In genomic region chr13:98026457-98026857, GRCh38 we compare ENCODE assay signal across 1 cellular context.
TF ChIP-seq lines count a peak whose summit lies in the region.

No MANE protein-coding gene starts in this region.

TF ChIP-seq in HepG2, 621 proteins besides CTCF, POLR2A, EP300 and RAD21 (continued from another document and continues in another):
- TF ChIP-seq ZNF609 (CRISPR knock-in tag; IDR thresholded peaks at IDR 0.05; ENCODE audit: borderline replicate concordance) (peak; percentile 88), AHDC1 (CRISPR knock-in tag; IDR thresholded peaks at IDR 0.05; ENCODE audit: borderline replicate concordance) (peak; percentile 89; the same call in 1 of the 2 replicates), CENPT (CRISPR knock-in tag; IDR thresholded peaks at IDR 0.05; ENCODE audit: low read depth) (no peak), PATZ1 (CRISPR knock-in tag; IDR thresholded peaks at IDR 0.05) (peak; percentile 87), KDM1A (CRISPR knock-in tag; IDR thresholded peaks at IDR 0.05) (peak; percentile 57; the same call in 1 of the 2 replicates), ZNF670 (CRISPR knock-in tag; IDR thresholded peaks at IDR 0.05; ENCODE audit: borderline replicate concordance) (peak; percentile 69; the same call in 1 of the 2 replicates), STAT6 (CRISPR knock-in tag; IDR thresholded peaks at IDR 0.05; ENCODE audit: borderline replicate concordance) (0 out of 2 replicates have a peak, but pooled peaks have one; percentile 33), ZNF337 (CRISPR knock-in tag; IDR thresholded peaks at IDR 0.05; ENCODE audit: borderline replicate concordance, low read depth) (no peak), ZNF484 (CRISPR knock-in tag; IDR thresholded peaks at IDR 0.05; ENCODE audit: borderline replicate concordance, low read depth) (no peak), ZNF639 (CRISPR knock-in tag; conservative IDR thresholded peaks at IDR 0.05) (0 out of 2 replicates have a peak, but pooled peaks have one; percentile 56), NCOR1 (IDR thresholded peaks at IDR 0.05; ENCODE audit: borderline replicate concordance, low read length) (peak; percentile 92; the same call in 1 of the 2 replicates), KAT8 (CRISPR knock-in tag; IDR thresholded peaks at IDR 0.05) (peak; percentile 83), E2F1 (CRISPR knock-in tag; IDR thresholded peaks at IDR 0.05) (no peak), ZNF530 (CRISPR knock-in tag; IDR thresholded peaks at IDR 0.05; ENCODE audit: low read depth) (no peak), TBL1XR1 (IDR thresholded peaks at IDR 0.05; ENCODE audit: borderline replicate concordance, low read length, partially characterized antibody) (peak; percentile 86), ZNF766 (CRISPR knock-in tag; IDR thresholded peaks at IDR 0.05; ENCODE audit: borderline replicate concordance) (no peak), PBX2 (CRISPR knock-in tag; IDR thresholded peaks at IDR 0.05) (no peak), RERE (CRISPR knock-in tag; IDR thresholded peaks at IDR 0.05; ENCODE audit: low read depth) (no peak), ZNF18 (CRISPR knock-in tag; IDR thresholded peaks at IDR 0.05; ENCODE audit: insufficient replicate concordance) (no peak), ZIK1 (CRISPR knock-in tag; IDR thresholded peaks at IDR 0.05; ENCODE audit: borderline replicate concordance, low read depth) (no peak)
